In genomic region chr1:201346337-201346939, GRCh38 we compare ENCODE assay signal across 8 cellular contexts. TPM values are rescaled to one million over a fixed set of nuclear protein-coding genes. Genes with fewer than 3 reads are reported as not detected.
DNase-seq lines count a peak whose midpoint lies in the region; ATAC-seq, FAIRE-seq and TF ChIP-seq lines count a peak whose summit lies in the region.

No MANE protein-coding gene starts in this region.

- no peak overlapping the region for H3K4me3 Mint-ChIP-seq in stimulated activated memory B cell treated with anti-CD40 and anti-IgM and Interleukin-4, amounts not matched to agents 10 μg/mL and 1 μg/mL and 100 μg/mL, for 72 hours
- no peak overlapping the region for H3K4me3 Mint-ChIP-seq in activated T-cell treated with anti-CD3 and anti-CD28 coated beads, Interleukin-2, amount 50 U/mL, for 4 hours

- BruUV-seq in endothelial cell of umbilical vein (replicated peaks; lab: Mats Ljungman, UMichigan): no TSS peak

- TF ChIP-seq CTCF in AG04450 (IDR thresholded peaks at IDR 0.05; ENCODE audit: low read depth, low read length) (peak; percentile 85), GM12865 (IDR thresholded peaks at IDR 0.05; ENCODE audit: insufficient read depth, low read depth, low read length, missing control alignments) (peak; percentile 54), endothelial cell of umbilical vein (IDR thresholded peaks at IDR 0.05; ENCODE audit: extremely low read depth in 1 of 2, insufficient read depth in 1 of 2, low read depth in 1 of 2, low read length in 2 of 2) (peak; percentile 54 to 56), mucosa of descending colon (IDR thresholded peaks at IDR 0.05) (no peak)

- no peaks in the 10 kb centered on the region for H3K9me1 ChIP-seq in endothelial cell of umbilical vein (replicated peaks; ENCODE audit: control insufficient read depth, extremely low read depth, insufficient read depth, low read length)

- H3K9ac ChIP-seq in NT2/D1 (ENCODE audit: insufficient read length, low read depth): no peak overlapping the region
- H3K9ac ChIP-seq in endothelial cell of umbilical vein (replicated peaks; ENCODE audit: extremely low read depth, insufficient read depth, low read length): no peak overlapping the region

- peaks cover 6% of the 10 kb centered on the region for H3K4me1 Mint-ChIP-seq in stimulated activated memory B cell treated with anti-CD40 and anti-IgM and Interleukin-4, amounts not matched to agents 10 μg/mL and 1 μg/mL and 100 μg/mL, for 72 hours
- H3K4me1 Mint-ChIP-seq in activated T-cell treated with anti-CD3 and anti-CD28 coated beads, Interleukin-2, amount 50 U/mL, for 4 hours (ENCODE audit: low read depth): no peaks in the 10 kb centered on the region

- POLR2A ChIA-PET in AG04450 (lab: Yijun Ruan, JAX): interaction anchor here (0.8 kb wide), 1 partner anchor 166 kb away, joined by 5 read pairs; no protein-coding TSS in a partner anchor
- POLR2A ChIA-PET in endothelial cell of umbilical vein (lab: Charles Lee): no interaction called here

- H3K27me3 Mint-ChIP-seq in stimulated activated memory B cell treated with anti-CD40 and anti-IgM and Interleukin-4, amounts not matched to agents 10 μg/mL and 1 μg/mL and 100 μg/mL, for 72 hours: peaks cover 41% of the 10 kb centered on the region
- peaks cover 22% of the 10 kb centered on the region for H3K27me3 Mint-ChIP-seq in activated T-cell treated with anti-CD3 and anti-CD28 coated beads, Interleukin-2, amount 50 U/mL, for 4 hours (ENCODE audit: low read depth)

- H3K79me2 ChIP-seq in endothelial cell of umbilical vein (ENCODE audit: control insufficient read depth, insufficient read depth, low read length): no peaks in the 10 kb centered on the region

- no peak overlapping the region for H3K4me2 ChIP-seq in endothelial cell of umbilical vein (ENCODE audit: insufficient read depth, low read length)

- H3K4me3 ChIP-seq in AG04450 (ENCODE audit: low read depth, low read length): no peak overlapping the region
- H3K4me3 ChIP-seq in GM12865 (ENCODE audit: low read depth, low read length): no peak overlapping the region
- H3K4me3 ChIP-seq in NT2/D1 (ENCODE audit: insufficient read length, low read depth): no peak overlapping the region
- H3K4me3 ChIP-seq in endothelial cell of umbilical vein (replicated peaks in 1 of 3; ENCODE audit: insufficient read depth in 1 of 3, low read depth in 1 of 3, low read length in 3 of 3): no peak overlapping the region
- H3K4me3 ChIP-seq in mucosa of descending colon: no peak overlapping the region

- no peak for TF ChIP-seq POLR2A in endothelial cell of umbilical vein (IDR thresholded peaks at IDR 0.05; ENCODE audit: low read depth, low read length)

- ATAC-seq in mucosa of descending colon: peak; percentile 74
- no peak for ATAC-seq in stimulated activated memory B cell treated with anti-CD40 and anti-IgM and Interleukin-4, amounts not matched to agents 10 μg/mL and 1 μg/mL and 100 μg/mL, for 72 hours
- no peak for ATAC-seq in activated T-cell treated with anti-CD3 and anti-CD28 coated beads, Interleukin-2, amount 50 U/mL, for 4 hours

- H3K27ac ChIP-seq in AG04450 (ENCODE audit: low read depth, low read length) (no peak overlapping the region), endothelial cell of umbilical vein (ENCODE audit: insufficient read depth, low read depth, low read length) (no peak overlapping the region)

- peak; percentile 92 for FAIRE-seq in endothelial cell of umbilical vein (lab: Jason Lieb, UNC)

- CTCF ChIA-PET in AG04450 (lab: Charles Lee): interaction anchor here (0.6 to 6.3 kb wide), 39 partner anchors 8 to 574 kb away, joined by 3 to 66 read pairs (median 4); partner anchors contain the start of gene PKP1
- CTCF ChIA-PET in endothelial cell of umbilical vein (lab: Charles Lee): interaction anchor here (0.9 to 4.0 kb wide), 20 partner anchors 9 to 374 kb away, joined by 3 to 34 read pairs (median 5); no protein-coding TSS in a partner anchor

- H3K27me3 ChIP-seq in AG04450 (ENCODE audit: control insufficient read depth, insufficient read depth, low read length): peaks cover 43% of the 10 kb centered on the region
- H3K27me3 ChIP-seq in NT2/D1 (ENCODE audit: insufficient read depth, insufficient read length): no peaks in the 10 kb centered on the region
- peaks cover 6% of the 10 kb centered on the region in 2 experiments for H3K27me3 ChIP-seq in endothelial cell of umbilical vein (ENCODE audit: control insufficient read depth in 2 of 2, insufficient read depth in 2 of 2, low read length in 2 of 2)

- peaks cover 8% of the 10 kb centered on the region for H3K4me1 ChIP-seq in NT2/D1 (ENCODE audit: insufficient read depth, insufficient read length)
- H3K4me1 ChIP-seq in endothelial cell of umbilical vein (ENCODE audit: control insufficient read depth, extremely low read depth, insufficient read depth, low read length): no peaks in the 10 kb centered on the region
- H3K4me1 ChIP-seq in mucosa of descending colon (ENCODE audit: low read depth): no peaks in the 10 kb centered on the region

- no peak overlapping the region for H3K27ac Mint-ChIP-seq in stimulated activated memory B cell treated with anti-CD40 and anti-IgM and Interleukin-4, amounts not matched to agents 10 μg/mL and 1 μg/mL and 100 μg/mL, for 72 hours

- no peaks in the 10 kb centered on the region for H3K36me3 Mint-ChIP-seq in stimulated activated memory B cell treated with anti-CD40 and anti-IgM and Interleukin-4, amounts not matched to agents 10 μg/mL and 1 μg/mL and 100 μg/mL, for 72 hours
- H3K36me3 Mint-ChIP-seq in activated T-cell treated with anti-CD3 and anti-CD28 coated beads, Interleukin-2, amount 50 U/mL, for 4 hours (ENCODE audit: insufficient read depth): no peaks in the 10 kb centered on the region

- H3K36me3 ChIP-seq in NT2/D1 (ENCODE audit: insufficient read depth, insufficient read length, low read length) (no peaks in the 10 kb centered on the region), endothelial cell of umbilical vein (ENCODE audit: control insufficient read depth in 2 of 2, extremely low read depth in 1 of 2, insufficient read depth in 2 of 2, low read length in 2 of 2) (no peaks in the 10 kb centered on the region), mucosa of descending colon (ENCODE audit: low read depth) (no peaks in the 10 kb centered on the region)

- dilution Hi-C loops in endothelial cell of umbilical vein (cut with MboI; ENCODE audit: extremely low pct_ligation_motif_present, low sequenced_read_pairs): no loop called here

- H2AFZ ChIP-seq in endothelial cell of umbilical vein (ENCODE audit: low read depth, low read length): no peak overlapping the region

- H3K9me3 ChIP-seq in AG04450 (ENCODE audit: control insufficient read depth, insufficient read depth, low read length) (peaks cover 3% of the 10 kb centered on the region; the same call in 1 of the 2 replicates), NT2/D1 (ENCODE audit: insufficient read depth, low read length) (no peaks in the 10 kb centered on the region; the same call in 1 of the 2 replicates), endothelial cell of umbilical vein (replicated peaks; ENCODE audit: control insufficient read depth, insufficient read depth, low read length) (no peaks in the 10 kb centered on the region), mucosa of descending colon (no peaks in the 10 kb centered on the region)

- intact Hi-C loops in endothelial cell of umbilical vein (cut with micrococcal nuclease): loop anchor here (1.0 kb wide), 1 partner anchor 92 kb away; no protein-coding TSS in a partner anchor
- intact Hi-C loops in mucosa of descending colon (cut with DNase I, micrococcal nuclease): loop anchor here in 1 of 2 donors (5.0 kb wide), 1 partner anchor 94 kb away; no protein-coding TSS in a partner anchor

- DNase-seq in AG04450 (ENCODE audit: low read depth, low spot score) (peak; percentile 21), GM12865 (ENCODE audit: low read depth) (peak; percentile 36), NT2/D1 (ENCODE audit: low read depth, low spot score) (peak; percentile 81), endothelial cell of umbilical vein (ENCODE audit: low read depth, low spot score) (peak; percentile 32), mucosa of descending colon (peak in 1 of 3 donors; percentile 86), NCI-H2081 treated with DMSO at 0.1 percent for 48 hours (lab: John Stamatoyannopoulos, UW) (no peak)
- DNase-seq in activated T-cell treated with anti-CD3 and anti-CD28 coated beads, Interleukin-2, amount 50 U/mL, for 4 hours: no peak

- no peaks in the 10 kb centered on the region for H4K20me1 ChIP-seq in endothelial cell of umbilical vein (replicated peaks; ENCODE audit: control insufficient read depth, extremely low read depth, insufficient read depth, low read length)

- H3K9me3 Mint-ChIP-seq in stimulated activated memory B cell treated with anti-CD40 and anti-IgM and Interleukin-4, amounts not matched to agents 10 μg/mL and 1 μg/mL and 100 μg/mL, for 72 hours: peaks cover 1% of the 10 kb centered on the region
- peaks cover 2% of the 10 kb centered on the region for H3K9me3 Mint-ChIP-seq in activated T-cell treated with anti-CD3 and anti-CD28 coated beads, Interleukin-2, amount 50 U/mL, for 4 hours

RNA-seq across cellular contexts. Expression of gene TNNT2, which starts 31.0 kb away (rescaled TPM):
- 1.6 and 2.3 TPM in 2 replicates for polyA plus RNA-seq in AG04450 (2011; rRNA removed)
- 0.28 and 0.96 TPM in 2 replicates for polyA minus RNA-seq in AG04450 (2011; rRNA and poly(A)+ RNA removed)
- not detected in 2 replicates for total RNA-seq in endothelial cell of umbilical vein
- not detected in 2 replicates for polyA plus RNA-seq in endothelial cell of umbilical vein
- not detected in 2 replicates for polyA plus RNA-seq in endothelial cell of umbilical vein (2011; cell fraction: cytosol; rRNA removed)
- 0.06 TPM in 1 of 2 replicates, not detected in the other for polyA plus RNA-seq in endothelial cell of umbilical vein (2011; cell fraction: nucleus; rRNA removed)
- polyA plus RNA-seq in endothelial cell of umbilical vein (2012): not detected in 2 replicates
- polyA minus RNA-seq in endothelial cell of umbilical vein: not detected in 2 replicates
- not detected for polyA minus RNA-seq in endothelial cell of umbilical vein (2011; cell fraction: cytosol; rRNA and poly(A)+ RNA removed)
- polyA minus RNA-seq in endothelial cell of umbilical vein (2011; cell fraction: nucleus; rRNA and poly(A)+ RNA removed): not detected in 2 replicates
- 1 to 10 TPM in 2 of 3 donors, under 1 TPM in 1; 0.28 to 4.0 (median 2.0) TPM for total RNA-seq in mucosa of descending colon
- not detected for total RNA-seq in activated T-cell treated with anti-CD3 and anti-CD28 coated beads, Interleukin-2, amount 50 U/mL, for 4 hours

RNA-seq across cellular contexts. Expression of gene LAD1, which starts 52.7 kb away (rescaled TPM):
- polyA plus RNA-seq in AG04450 (2011; rRNA removed) (0.04 and 0.09 TPM in 2 replicates), endothelial cell of umbilical vein (not detected in 2 replicates)
- polyA minus RNA-seq in AG04450 (2011; rRNA and poly(A)+ RNA removed): 1.00 TPM in 1 of 2 replicates, not detected in the other
- total RNA-seq in endothelial cell of umbilical vein (not detected in 2 replicates), mucosa of descending colon (100 to 1,000 TPM in 2 of 3 donors, 10 to 100 TPM in 1; 86.0 to 202 (median 130) TPM)
- not detected in 2 replicates for polyA plus RNA-seq in endothelial cell of umbilical vein (2011; cell fraction: cytosol; rRNA removed)
- polyA plus RNA-seq in endothelial cell of umbilical vein (2011; cell fraction: nucleus; rRNA removed): not detected in 2 replicates
- polyA plus RNA-seq in endothelial cell of umbilical vein (2012): not detected in 2 replicates
- polyA minus RNA-seq in endothelial cell of umbilical vein: not detected in 2 replicates
- polyA minus RNA-seq in endothelial cell of umbilical vein (2011; cell fraction: cytosol; rRNA and poly(A)+ RNA removed): not detected
- polyA minus RNA-seq in endothelial cell of umbilical vein (2011; cell fraction: nucleus; rRNA and poly(A)+ RNA removed): not detected in 2 replicates
- total RNA-seq in activated T-cell treated with anti-CD3 and anti-CD28 coated beads, Interleukin-2, amount 50 U/mL, for 4 hours: under 1 TPM; 0.10 to 0.49 (median 0.21) TPM

Comparison
In these comparisons a context has a peak if more than half of its experiments do, and no peak if none do; other contexts are left out.
1. DNase-seq: peak in AG04450 (single experiment), GM12865 (single experiment), NT2/D1 (single experiment) and endothelial cell of umbilical vein (single experiment); none in NCI-H2081 treated with DMSO at 0.1 percent for 48 hours (single experiment) and activated T-cell treated with anti-CD3 and anti-CD28 coated beads, Interleukin-2, amount 50 U/mL, for 4 hours (single experiment).
2. RNA of gene LAD1, which starts 52.7 kb away (total RNA-seq): 86.0 to 202 TPM in mucosa of descending colon; 0.10 to 0.49 TPM in activated T-cell treated with anti-CD3 and anti-CD28 coated beads, Interleukin-2, amount 50 U/mL, for 4 hours and not detected in endothelial cell of umbilical vein; every median in the first group is over 10 times any median in the second.